Comparison of ENCODE assay signal across 8 cellular contexts in genomic region chr2:98445167-98445522, GRCh38. TPM values are rescaled to one million over a fixed set of nuclear protein-coding genes. Genes with fewer than 3 reads are reported as not detected.
DNase-seq lines count a peak whose midpoint lies in the region; ATAC-seq and TF ChIP-seq lines count a peak whose summit lies in the region.

No MANE protein-coding gene starts in this region.

- peak overlapping the region; percentile 66 for H3K27ac ChIP-seq in KOPT-K1 (ENCODE audit: low read depth, low read length, poor library complexity, severe bottlenecking)
- peak overlapping the region; percentile 13 for H3K27ac ChIP-seq in brain microvascular endothelial cell
- H3K27ac ChIP-seq in temporal lobe (ENCODE audit: low read depth, low read length): peak overlapping the region; percentile 45

- H3K9me3 ChIP-seq in KOPT-K1 (ENCODE audit: insufficient read depth, low read length, poor library complexity, severe bottlenecking): peaks cover 5% of the 10 kb centered on the region

- peak overlapping the region; percentile 79 for H3K4me3 ChIP-seq in brain microvascular endothelial cell (ENCODE audit: low read depth, low read length)

- DNase-seq in ELR (ENCODE audit: low read depth) (peak; percentile 45), brain microvascular endothelial cell (no peak), left lobe of liver (ENCODE audit: low spot score) (peak; percentile 59), NCI-H774 (lab: John Stamatoyannopoulos, UW) (no peak), NCI-H446 treated with DMSO at 0.1 percent for 48 hours (lab: John Stamatoyannopoulos, UW) (no peak)

- H3K36me3 ChIP-seq in KOPT-K1 (ENCODE audit: insufficient read depth, low read length) (no peaks in the 10 kb centered on the region), brain microvascular endothelial cell (replicated peaks) (no peaks in the 10 kb centered on the region)

- TF ChIP-seq CTCF in brain microvascular endothelial cell (IDR thresholded peaks at IDR 0.05; ENCODE audit: low read depth, low read length, missing control alignments): no peak

- in situ Hi-C loops in brain microvascular endothelial cell (cut with HindIII; ENCODE audit: low pct_ligation_motif_present, low sequenced_read_pairs): no loop called here

- no peaks in the 10 kb centered on the region for H3K27me3 ChIP-seq in brain microvascular endothelial cell (replicated peaks)

- ATAC-seq in GM21528 (IDR thresholded peaks at IDR 0.05; ENCODE audit: low FRiP score, unreplicated experiment) (peak; percentile 36), left lobe of liver (peak; percentile 49)

RNA-seq across cellular contexts. Expression of gene INPP4A, which starts 0.5 kb away (rescaled TPM):
- total RNA-seq in left lobe of liver (9.3 TPM), temporal lobe (63.2 TPM)

Comparison
In these comparisons a context has a peak if more than half of its experiments do, and no peak if none do; other contexts are left out.
1. DNase-seq: peak in ELR (single experiment) and left lobe of liver (single experiment); none in brain microvascular endothelial cell (single experiment), NCI-H774 (single experiment) and NCI-H446 treated with DMSO at 0.1 percent for 48 hours (single experiment).
2. H3K27ac ChIP-seq: peak in every context shown above with its lines; median percentile 66 in KOPT-K1; 45 in temporal lobe; 13 in brain microvascular endothelial cell.